8 cellular contexts compared by ENCODE assay signal in genomic region chr20:63082308-63082938, GRCh38.
DNase-seq lines count a peak whose midpoint lies in the region; ATAC-seq and TF ChIP-seq lines count a peak whose summit lies in the region.

No MANE protein-coding gene starts in this region.

- intact Hi-C loops in esophagus squamous epithelium (cut with DNase I) = no loop called here

- peaks cover 13 to 57% (median 22%) of the 10 kb centered on the region in 5 donors for H3K27me3 Mint-ChIP-seq in naive thymus-derived CD8-positive, alpha-beta T cell

- TF ChIP-seq CTCF in NB4 (IDR thresholded peaks at IDR 0.05; ENCODE audit: low read depth, low read length) = no peak
- TF ChIP-seq CTCF in esophagus squamous epithelium (IDR thresholded peaks at IDR 0.05) = no peak

- no peak overlapping the region for H3K27ac Mint-ChIP-seq in naive thymus-derived CD8-positive, alpha-beta T cell

- peaks cover 0 to 79% (median 0%) of the 10 kb centered on the region in 4 donors for H3K27me3 ChIP-seq in esophagus squamous epithelium

- POLR2A ChIA-PET in naive thymus-derived CD8-positive, alpha-beta T cell (lab: Charles Lee) = no interaction called here

- peak overlapping the region in 1 of 10 donors; percentile 2 for H3K4me3 Mint-ChIP-seq in naive thymus-derived CD8-positive, alpha-beta T cell

- H3K9me3 Mint-ChIP-seq in naive thymus-derived CD8-positive, alpha-beta T cell = peaks cover 7 to 30% (median 22%) of the 10 kb centered on the region in 9 donors

- DNase-seq in ELR (ENCODE audit: low read depth) (peak; percentile 42), NB4 (ENCODE audit: low read depth) (peak; percentile 66), T47D (ENCODE audit: low read depth in 1 of 2, low spot score in 1 of 2) (peak; percentile 82 to 96), medulla oblongata (ENCODE audit: extremely low spot score) (no peak), esophagus squamous epithelium (lab: John Stamatoyannopoulos, UW) (no peak), NCI-H187 treated with DMSO at 0.1 percent for 48 hours (lab: John Stamatoyannopoulos, UW) (no peak)
- DNase-seq in naive thymus-derived CD8-positive, alpha-beta T cell = peak in 9 of 10 donors; percentile 12 to 65 (median 42)

- no peaks in the 10 kb centered on the region for H3K36me3 ChIP-seq in esophagus squamous epithelium

- ATAC-seq in naive thymus-derived CD8-positive, alpha-beta T cell = peak; percentile 42 to 65
- ATAC-seq in HG03342 (IDR thresholded peaks at IDR 0.05; ENCODE audit: unreplicated experiment) = no peak

- peaks cover 0 to 15% (median 11%) of the 10 kb centered on the region in 3 donors for H3K9me3 ChIP-seq in esophagus squamous epithelium

- no peaks in the 10 kb centered on the region for H3K4me1 ChIP-seq in esophagus squamous epithelium

- in situ Hi-C loops in T47D (cut with HindIII; ENCODE audit: low pct_unique_long_range_greater_than_20kb, low sequenced_read_pairs) = no loop called here

- peaks cover 0 to 24% (median 6%) of the 10 kb centered on the region in 3 donors for H3K36me3 Mint-ChIP-seq in naive thymus-derived CD8-positive, alpha-beta T cell

- TF ChIP-seq POLR2A in NB4 (IDR thresholded peaks at IDR 0.05; ENCODE audit: extremely low read depth, insufficient read length) (no peak), esophagus squamous epithelium (IDR thresholded peaks at IDR 0.05) (no peak)

- no peaks in the 10 kb centered on the region for H3K4me1 Mint-ChIP-seq in naive thymus-derived CD8-positive, alpha-beta T cell

- H3K4me3 ChIP-seq in NB4 (ENCODE audit: low read depth, low read length) = no peak overlapping the region
- H3K4me3 ChIP-seq in esophagus squamous epithelium = no peak overlapping the region

- 28% methylated on average over 10 of the region's 15 CpGs; no CpG with 5 or more reads in 1 of the 2 donors for WGBS in esophagus squamous epithelium, 2 donors

- no peak overlapping the region for H3K27ac ChIP-seq in esophagus squamous epithelium

Comparison
In these comparisons a context has a peak if more than half of its experiments do, and no peak if none do; other contexts are left out.
1. DNase-seq: peak in ELR (single experiment), NB4 (single experiment), T47D (2 of 2) and naive thymus-derived CD8-positive, alpha-beta T cell (9 of 10); none in medulla oblongata (single experiment), esophagus squamous epithelium (single experiment) and NCI-H187 treated with DMSO at 0.1 percent for 48 hours (single experiment).